Comparison of ENCODE assay signal across 1 cellular context in genomic region chr3:78977073-78977472, GRCh38.
TF ChIP-seq lines count a peak whose summit lies in the region.

No MANE protein-coding gene starts in this region.

TF ChIP-seq in WTC11, 78 proteins besides CTCF, POLR2A, EP300 and RAD21 (continued from another document):
- TF ChIP-seq ZNF532 (CRISPR knock-in tag; IDR thresholded peaks at IDR 0.05; ENCODE audit: borderline replicate concordance) (no peak), SOX15 (CRISPR knock-in tag; IDR thresholded peaks at IDR 0.05) (no peak), GTF2I (CRISPR knock-in tag; conservative IDR thresholded peaks at IDR 0.05) (no peak), ZBTB21 (CRISPR knock-in tag; IDR thresholded peaks at IDR 0.05; ENCODE audit: borderline replicate concordance) (no peak), MAX (CRISPR knock-in tag; IDR thresholded peaks at IDR 0.05) (no peak), ATF3 (CRISPR knock-in tag; conservative IDR thresholded peaks at IDR 0.05) (no peak)
TF ChIP-seq in WTC11: peak in this region for 0.
